Comparison of ENCODE assay signal across 15 cellular contexts in genomic region chr16:31351246-31351936, GRCh38. TPM values are rescaled to one million over a fixed set of nuclear protein-coding genes. Genes with fewer than 3 reads are reported as not detected.
DNase-seq lines count a peak whose midpoint lies in the region; ATAC-seq and TF ChIP-seq lines count a peak whose summit lies in the region.
"Had no signal": no experiment of that assay in that cellular context is flagged by ENCODE, and none has a peak within 500 bp of the region (broad histone marks: within the 10 kb centered on the region; RNA-seq: fewer than 3 reads in every experiment).

No MANE protein-coding gene starts in this region.

- no peak for TF ChIP-seq EP300 in tibial nerve (IDR thresholded peaks at IDR 0.05)

- CTCF ChIA-PET in activated CD4-positive, alpha-beta memory T cell treated with anti-CD3 and anti-CD28 coated beads for 36 hours (lab: Charles Lee): interaction anchor here (0.6 kb wide), 1 partner anchor 66 kb away, joined by 3 read pairs; no protein-coding TSS in a partner anchor

- no peaks in the 10 kb centered on the region for H3K27me3 ChIP-seq in tibial nerve
- peaks cover 0 to 10% of the 10 kb centered on the region in 2 donors for H3K27me3 ChIP-seq in tibial artery
- H3K27me3 ChIP-seq: heart left ventricle had no signal

- H3K36me3 ChIP-seq in tibial nerve: no peaks in the 10 kb centered on the region
- no peaks in the 10 kb centered on the region for H3K36me3 ChIP-seq in tibial artery
- H3K36me3 ChIP-seq: heart left ventricle had no signal

- H3K9me3 ChIP-seq in tibial nerve (no peaks in the 10 kb centered on the region), tibial artery (no peaks in the 10 kb centered on the region)
- H3K9me3 ChIP-seq: heart left ventricle had no signal

- POLR2A ChIA-PET in activated naive CD8-positive, alpha-beta T cell treated with anti-CD3 and anti-CD28 coated beads, Interleukin-2, amount 10 ng/mL, durations not matched to agents 7 days and 5 days (lab: Charles Lee): interaction anchor here (1.1 to 1.6 kb wide), 2 partner anchors 278 to 522 kb away, joined by 3 read pairs; partner anchors contain the start of genes ZNF267 and ZNF668
- POLR2A ChIA-PET in activated CD4-positive, alpha-beta memory T cell treated with anti-CD3 and anti-CD28 coated beads for 36 hours (lab: Charles Lee): no interaction called here

- no peak overlapping the region for H3K27ac Mint-ChIP-seq in activated naive CD8-positive, alpha-beta T cell treated with anti-CD3 and anti-CD28 coated beads, Interleukin-2, amount 10 ng/mL, durations not matched to agents 7 days and 5 days
- no peak overlapping the region for H3K27ac Mint-ChIP-seq in activated naive CD8-positive, alpha-beta T cell treated with anti-CD3 and anti-CD28 coated beads, Interleukin-2, amount 50 U/mL, for 24 hours
- peak overlapping the region; percentile 87 for H3K27ac Mint-ChIP-seq in activated CD4-positive, alpha-beta memory T cell treated with anti-CD3 and anti-CD28 coated beads for 36 hours
- H3K27ac Mint-ChIP-seq in memory B cell: peak overlapping the region; percentile 90

- no peak for TF ChIP-seq POLR2A in tibial nerve (IDR thresholded peaks at IDR 0.05)

- H3K27me3 Mint-ChIP-seq in activated naive CD8-positive, alpha-beta T cell treated with anti-CD3 and anti-CD28 coated beads, Interleukin-2, amount 10 ng/mL, durations not matched to agents 7 days and 5 days: peaks cover 6% of the 10 kb centered on the region
- H3K27me3 Mint-ChIP-seq in activated naive CD8-positive, alpha-beta T cell treated with anti-CD3 and anti-CD28 coated beads, Interleukin-2, amount 50 U/mL, for 24 hours: peaks cover 2% of the 10 kb centered on the region
- H3K27me3 Mint-ChIP-seq in activated CD4-positive, alpha-beta memory T cell treated with anti-CD3 and anti-CD28 coated beads for 36 hours: peaks cover 12% of the 10 kb centered on the region
- no peaks in the 10 kb centered on the region for H3K27me3 Mint-ChIP-seq in memory B cell

- H3K4me1 Mint-ChIP-seq in activated naive CD8-positive, alpha-beta T cell treated with anti-CD3 and anti-CD28 coated beads, Interleukin-2, amount 10 ng/mL, durations not matched to agents 7 days and 5 days: peaks cover 60% of the 10 kb centered on the region
- peaks cover 57% of the 10 kb centered on the region for H3K4me1 Mint-ChIP-seq in activated naive CD8-positive, alpha-beta T cell treated with anti-CD3 and anti-CD28 coated beads, Interleukin-2, amount 50 U/mL, for 24 hours
- H3K4me1 Mint-ChIP-seq in activated CD4-positive, alpha-beta memory T cell treated with anti-CD3 and anti-CD28 coated beads for 36 hours (ENCODE audit: low read depth): peaks cover 35% of the 10 kb centered on the region
- H3K4me1 Mint-ChIP-seq in memory B cell: peaks cover 68% of the 10 kb centered on the region

- WGBS in tibial nerve, 2 donors: 67 to 70% methylated on average over 19 of the region's 19 CpGs

- H3K27ac ChIP-seq in tibial nerve (peak overlapping the region in 3 of 4 donors; percentile 17 to 71 (median 50)), tibial artery (no peak overlapping the region), coronary artery (peak overlapping the region in 1 of 2 donors; percentile 9)

- peak; percentile 20 for DNase-seq in activated naive CD8-positive, alpha-beta T cell treated with anti-CD3 and anti-CD28 coated beads, Interleukin-2, amount 10 ng/mL, durations not matched to agents 7 days and 5 days
- DNase-seq in activated naive CD8-positive, alpha-beta T cell treated with anti-CD3 and anti-CD28 coated beads, Interleukin-2, amount 50 U/mL, for 24 hours: no peak
- DNase-seq in activated CD4-positive, alpha-beta memory T cell treated with anti-CD3 and anti-CD28 coated beads for 36 hours: no peak
- peak in 1 of 2 donors; percentile 51 for DNase-seq in memory B cell (ENCODE audit: low spot score in 2 of 2)
- DNase-seq in tibial nerve (ENCODE audit: low spot score in 2 of 2): no peak
- no peak for DNase-seq in tibial artery
- DNase-seq in coronary artery (ENCODE audit: low spot score): no peak
- DNase-seq in glomerular visceral epithelial cell (ENCODE audit: extremely low spot score): no peak
- DNase-seq: DMS153, HCEC 1CT, NCI-H1092 treated with DMSO at 0.1 percent for 48 hours, OCI-M1 had no signal

- peaks cover 1% of the 10 kb centered on the region for H3K9me3 Mint-ChIP-seq in activated naive CD8-positive, alpha-beta T cell treated with anti-CD3 and anti-CD28 coated beads, Interleukin-2, amount 10 ng/mL, durations not matched to agents 7 days and 5 days
- H3K9me3 Mint-ChIP-seq in activated naive CD8-positive, alpha-beta T cell treated with anti-CD3 and anti-CD28 coated beads, Interleukin-2, amount 50 U/mL, for 24 hours: no peaks in the 10 kb centered on the region
- no peaks in the 10 kb centered on the region for H3K9me3 Mint-ChIP-seq in activated CD4-positive, alpha-beta memory T cell treated with anti-CD3 and anti-CD28 coated beads for 36 hours
- no peaks in the 10 kb centered on the region for H3K9me3 Mint-ChIP-seq in memory B cell

- ATAC-seq in activated naive CD8-positive, alpha-beta T cell treated with anti-CD3 and anti-CD28 coated beads, Interleukin-2, amount 10 ng/mL, durations not matched to agents 7 days and 5 days (ENCODE audit: low read depth): no peak
- no peak for ATAC-seq in activated naive CD8-positive, alpha-beta T cell treated with anti-CD3 and anti-CD28 coated beads, Interleukin-2, amount 50 U/mL, for 24 hours
- peak; percentile 59 for ATAC-seq in memory B cell (ENCODE audit: low read depth)

- peaks cover 3% of the 10 kb centered on the region for H3K36me3 Mint-ChIP-seq in activated naive CD8-positive, alpha-beta T cell treated with anti-CD3 and anti-CD28 coated beads, Interleukin-2, amount 10 ng/mL, durations not matched to agents 7 days and 5 days
- H3K36me3 Mint-ChIP-seq in activated naive CD8-positive, alpha-beta T cell treated with anti-CD3 and anti-CD28 coated beads, Interleukin-2, amount 50 U/mL, for 24 hours (ENCODE audit: low read depth): no peaks in the 10 kb centered on the region
- no peaks in the 10 kb centered on the region for H3K36me3 Mint-ChIP-seq in activated CD4-positive, alpha-beta memory T cell treated with anti-CD3 and anti-CD28 coated beads for 36 hours
- no peaks in the 10 kb centered on the region for H3K36me3 Mint-ChIP-seq in memory B cell

- H3K4me3 Mint-ChIP-seq in activated naive CD8-positive, alpha-beta T cell treated with anti-CD3 and anti-CD28 coated beads, Interleukin-2, amount 10 ng/mL, durations not matched to agents 7 days and 5 days: no peak overlapping the region
- no peak overlapping the region for H3K4me3 Mint-ChIP-seq in activated naive CD8-positive, alpha-beta T cell treated with anti-CD3 and anti-CD28 coated beads, Interleukin-2, amount 50 U/mL, for 24 hours
- no peak overlapping the region for H3K4me3 Mint-ChIP-seq in activated CD4-positive, alpha-beta memory T cell treated with anti-CD3 and anti-CD28 coated beads for 36 hours
- H3K4me3 Mint-ChIP-seq in memory B cell: peak overlapping the region; percentile 81

- intact Hi-C loops in activated CD4-positive, alpha-beta memory T cell treated with anti-CD3 and anti-CD28 coated beads for 36 hours (cut with micrococcal nuclease): loop anchor here (5.0 kb wide), 1 partner anchor 149 kb away; the partner anchor contains the start of gene PYCARD
- intact Hi-C loops in tibial artery (cut with DNase I; ENCODE audit: low total_unique reads): no loop called here

- TF ChIP-seq CTCF in tibial nerve (IDR thresholded peaks at IDR 0.05) (no peak), tibial artery (IDR thresholded peaks at IDR 0.05) (no peak), coronary artery (IDR thresholded peaks at IDR 0.05) (no peak)

- H3K4me1 ChIP-seq in tibial nerve (peaks cover 0 to 11% (median 3%) of the 10 kb centered on the region in 4 donors), tibial artery (no peaks in the 10 kb centered on the region)

- H3K4me3 ChIP-seq in tibial nerve (no peak overlapping the region), tibial artery (no peak overlapping the region), coronary artery (no peak overlapping the region)

RNA-seq across cellular contexts. Expression of gene ITGAX, which starts 3.6 kb away (rescaled TPM):
- total RNA-seq in activated naive CD8-positive, alpha-beta T cell treated with anti-CD3 and anti-CD28 coated beads, Interleukin-2, amount 10 ng/mL, durations not matched to agents 7 days and 5 days: 10 to 100 TPM; 26.4 to 26.7 TPM
- 10 to 100 TPM; 30.3 to 32.9 TPM for total RNA-seq in activated CD4-positive, alpha-beta memory T cell treated with anti-CD3 and anti-CD28 coated beads for 36 hours
- total RNA-seq in tibial nerve: 1 to 10 TPM; 1.8 to 9.3 (median 4.3) TPM

RNA-seq across cellular contexts. Expression of gene ITGAD, which starts 41.7 kb away (rescaled TPM):
- under 1 TPM; 0.09 to 0.28 TPM for total RNA-seq in activated naive CD8-positive, alpha-beta T cell treated with anti-CD3 and anti-CD28 coated beads, Interleukin-2, amount 10 ng/mL, durations not matched to agents 7 days and 5 days
- not detected for total RNA-seq in activated CD4-positive, alpha-beta memory T cell treated with anti-CD3 and anti-CD28 coated beads for 36 hours
- total RNA-seq in tibial nerve: under 1 TPM in 2 of 4 donors, not detected in 2; under 0.01 to 0.22 TPM
- total RNA-seq: epithelial cell of proximal tubule, kidney epithelial cell had no signal

Comparison
In these comparisons a context has a peak if more than half of its experiments do, and no peak if none do; other contexts are left out.
1. H3K27ac Mint-ChIP-seq: peak in activated CD4-positive, alpha-beta memory T cell treated with anti-CD3 and anti-CD28 coated beads for 36 hours (single experiment) and memory B cell (single experiment); none in activated naive CD8-positive, alpha-beta T cell treated with anti-CD3 and anti-CD28 coated beads, Interleukin-2, amount 10 ng/mL, durations not matched to agents 7 days and 5 days (single experiment) and activated naive CD8-positive, alpha-beta T cell treated with anti-CD3 and anti-CD28 coated beads, Interleukin-2, amount 50 U/mL, for 24 hours (single experiment).
2. H3K27ac ChIP-seq: peak in tibial nerve (3 of 4); none in tibial artery (0 of 2).